In the genomic region with DNA sequence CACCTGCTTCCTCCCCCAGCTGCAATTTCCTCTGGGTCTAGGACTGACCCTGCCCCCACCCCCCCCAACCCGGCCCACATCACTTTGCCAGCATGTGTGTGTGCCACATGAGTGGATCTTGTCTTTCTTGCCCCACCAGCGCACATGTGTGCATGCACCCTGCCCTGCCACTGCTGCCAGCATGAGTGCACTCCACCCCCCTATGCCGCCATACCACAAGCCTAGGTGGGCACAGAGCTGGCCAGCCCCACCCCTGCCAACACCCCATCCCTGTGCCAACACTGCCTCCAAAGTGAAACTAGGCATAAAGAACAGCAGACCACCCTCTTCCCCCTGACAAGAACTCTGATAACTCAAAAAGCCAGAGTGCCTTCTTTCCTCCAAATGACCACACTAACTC, we compare ENCODE assay signal across 29 cellular contexts.
"Had no signal": no experiment of that assay in that cellular context is flagged by ENCODE, and none has a peak within 500 bp of the region (broad histone marks: within the 10 kb centered on the region; RNA-seq: fewer than 3 reads in every experiment).

No MANE protein-coding gene starts in this region.

- H3K36me3 ChIP-seq: ascending aorta, cardiac muscle cell had no signal

- H3K4me3 ChIP-seq: ascending aorta, cardiac muscle cell had no signal

- FAIRE-seq: bronchial epithelial cell, TTC549 had no signal

- H3K27me3 ChIP-seq: ascending aorta, cardiac muscle cell had no signal

- DNase-seq: activated B cell treated with CpG ODN at 0.5 μM for 24 hours; activated CD4-positive, alpha-beta memory T cell treated with anti-CD3 and anti-CD28 coated beads for 36 hours; activated CD4-positive, alpha-beta T cell treated with anti-CD3 and anti-CD28 coated beads for 4 hours; activated CD4-positive, alpha-beta T cell treated with anti-CD3 and anti-CD28 coated beads, Interleukin-2, amount 10 ng/mL, durations not matched to agents 24 days and 14 days; activated CD4-positive, alpha-beta T cell treated with anti-CD3 and anti-CD28 coated beads, Interleukin-2, amount 50 U/mL, for 1 hour; activated CD4-positive, alpha-beta T cell treated with anti-CD3 and anti-CD28 coated beads, Interleukin-2, amount 50 U/mL, for 4 hours; activated CD4-positive, CD25-positive, alpha-beta regulatory T cell treated with anti-CD3 and anti-CD28 coated beads, Interleukin-2, amount 50 U/mL, for 72 hours; activated CD8-positive, alpha-beta memory T cell treated with anti-CD3 and anti-CD28 coated beads, Interleukin-2, amount 50 U/mL, for 4 hours; activated CD8-positive, alpha-beta T cell treated with anti-CD3 and anti-CD28 coated beads for 36 hours; activated effector memory CD4-positive, alpha-beta T cell treated with anti-CD3 and anti-CD28 coated beads, Interleukin-2, amount 50 U/mL, for 16 hours; activated gamma-delta T cell treated with Interleukin-2 at 50 U/mL for 16 hours; activated naive CD4-positive, alpha-beta T cell; activated naive CD4-positive, alpha-beta T cell treated with anti-CD3 and anti-CD28 coated beads, Interleukin-2, amount 10 ng/mL, durations not matched to agents 7 days and 5 days; activated T-cell treated with anti-CD3 and anti-CD28 coated beads for 4 hours; activated T-cell treated with anti-CD3 and anti-CD28 coated beads, Interleukin-2, amount 50 U/mL, for 1 hour; activated T-cell treated with anti-CD3 and anti-CD28 coated beads, Interleukin-2, amount 50 U/mL, for 4 hours; activated T-cell treated with anti-CD3 and anti-CD28 coated beads, Interleukin-2, amount 50 U/mL, for 72 hours; amygdala; anterior cingulate cortex; caudate nucleus; cerebellar nuclear complex; T-cell; T-helper 17 cell had no signal

- H3K27ac ChIP-seq: ascending aorta, cardiac muscle cell, VCaP had no signal

- ATAC-seq: activated CD8-positive, alpha-beta T cell treated with anti-CD3 and anti-CD28 coated beads for 36 hours; activated T-cell treated with anti-CD3 and anti-CD28 coated beads, Interleukin-2, amount 50 U/mL, for 4 hours; activated T-cell treated with anti-CD3 and anti-CD28 coated beads, Interleukin-2, amount 50 U/mL, for 72 hours; activated T-helper 17 cell treated with anti-CD3 and anti-CD28 coated beads, Interleukin-2, amount 50 U/mL, for 72 hours; T-cell; T-helper 17 cell had no signal

- H3K4me1 ChIP-seq: ascending aorta had no signal
